Comparison of ENCODE assay signal across 8 cellular contexts in the genomic region with DNA sequence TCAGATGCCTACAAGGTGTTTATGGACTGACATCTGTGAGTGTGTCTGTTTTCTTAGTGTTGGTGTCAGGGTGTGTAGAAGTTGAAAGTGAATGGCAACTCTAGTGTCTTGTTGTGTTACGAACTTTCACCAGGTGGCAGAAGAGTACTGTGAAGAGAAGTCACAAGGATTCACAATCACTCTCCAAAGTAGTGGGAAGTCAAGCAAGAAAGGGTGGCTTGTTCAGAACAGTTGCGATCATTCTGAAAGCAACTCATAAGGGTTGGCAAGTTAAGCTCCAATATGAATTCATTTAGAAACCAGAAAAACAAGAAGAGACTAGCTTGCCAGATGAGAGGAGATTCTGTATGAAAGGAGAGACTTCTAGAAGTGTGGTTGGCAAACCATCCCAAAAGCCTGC.
A peak's percentile ranks its signal among the peaks of the same experiment; 100 is the strongest.
DNase-seq lines count a peak whose midpoint lies in the region; ATAC-seq and TF ChIP-seq lines count a peak whose summit lies in the region.

No MANE protein-coding gene starts in this region.

- H3K4me1 Mint-ChIP-seq in activated naive CD4-positive, alpha-beta T cell treated with anti-CD3 and anti-CD28 coated beads, Interleukin-2, amount 10 ng/mL, durations not matched to agents 7 days and 5 days = peaks cover 41% of the 10 kb centered on the region

- no peak overlapping the region for H3K27ac Mint-ChIP-seq in activated naive CD4-positive, alpha-beta T cell treated with anti-CD3 and anti-CD28 coated beads, Interleukin-2, amount 10 ng/mL, durations not matched to agents 7 days and 5 days

- H3K9me3 Mint-ChIP-seq in activated naive CD4-positive, alpha-beta T cell treated with anti-CD3 and anti-CD28 coated beads, Interleukin-2, amount 10 ng/mL, durations not matched to agents 7 days and 5 days = no peaks in the 10 kb centered on the region

- CTCF ChIA-PET in activated naive CD4-positive, alpha-beta T cell treated with anti-CD3 and anti-CD28 coated beads, Interleukin-2, amount 10 ng/mL, durations not matched to agents 7 days and 5 days (lab: Charles Lee) = interaction anchor here (0.6 to 7.2 kb wide), 36 partner anchors 11 to 1052 kb away, joined by 3 to 177 read pairs (median 3); partner anchors contain the start of gene TNFSF4

- H3K4me3 Mint-ChIP-seq in activated naive CD4-positive, alpha-beta T cell treated with anti-CD3 and anti-CD28 coated beads, Interleukin-2, amount 10 ng/mL, durations not matched to agents 7 days and 5 days = no peak overlapping the region

- WGBS in heart left ventricle, 4 donors = 35 to 44% (median 38%) methylated on average over 2 of the region's 2 CpGs

- peaks cover 49% of the 10 kb centered on the region for H3K27me3 Mint-ChIP-seq in activated naive CD4-positive, alpha-beta T cell treated with anti-CD3 and anti-CD28 coated beads, Interleukin-2, amount 10 ng/mL, durations not matched to agents 7 days and 5 days

- no peaks in the 10 kb centered on the region for H3K9me3 ChIP-seq in heart left ventricle

- peak; percentile 65 for ATAC-seq in GM18519 (IDR thresholded peaks at IDR 0.05; ENCODE audit: low FRiP score, unreplicated experiment)
- peak; percentile 62 for ATAC-seq in HG02938 (IDR thresholded peaks at IDR 0.05; ENCODE audit: unreplicated experiment)
- peak; percentile 50 to 82 (median 78) for ATAC-seq in heart left ventricle
- ATAC-seq in sciatic nerve = peak; percentile 86

- no peaks in the 10 kb centered on the region for H3K36me3 Mint-ChIP-seq in activated naive CD4-positive, alpha-beta T cell treated with anti-CD3 and anti-CD28 coated beads, Interleukin-2, amount 10 ng/mL, durations not matched to agents 7 days and 5 days

- intact Hi-C loops in heart left ventricle (cut with DNase I) (loop anchor here (1.0 to 10.0 kb wide), 11 partner anchors 77 to 1080 kb away; partner anchors contain the start of genes CENPL (in 4 of the 10) and DARS2 (in 4 of the 10)), sciatic nerve (cut with DNase I) (no loop called here)

- H3K4me3 ChIP-seq in heart left ventricle = no peak overlapping the region

- peaks cover 0 to 15% (median 0%) of the 10 kb centered on the region in 9 donors for H3K27me3 ChIP-seq in heart left ventricle

- H3K36me3 ChIP-seq in heart left ventricle = no peaks in the 10 kb centered on the region

- peak; percentile 25 to 64 (median 56) for TF ChIP-seq CTCF in heart left ventricle (IDR thresholded peaks at IDR 0.05)

- H3K4me1 ChIP-seq in heart left ventricle = peaks cover 0 to 26% (median 3%) of the 10 kb centered on the region in 12 donors

- no peak overlapping the region for H3K27ac ChIP-seq in heart left ventricle

- TF ChIP-seq POLR2A in heart left ventricle (IDR thresholded peaks at IDR 0.05) = no peak

- DNase-seq in COLO829 (ENCODE audit: low spot score) (peak; percentile 77), NCI-H2171 (lab: John Stamatoyannopoulos, UW) (peak; percentile 20), heart left ventricle (no peak), sciatic nerve (ENCODE audit: low spot score) (no peak), ureter (ENCODE audit: low spot score) (no peak)
- DNase-seq in activated naive CD4-positive, alpha-beta T cell treated with anti-CD3 and anti-CD28 coated beads, Interleukin-2, amount 10 ng/mL, durations not matched to agents 7 days and 5 days = peak; percentile 55

Comparison
In these comparisons a context has a peak if more than half of its experiments do, and no peak if none do; other contexts are left out.
1. DNase-seq: peak in COLO829 (single experiment), NCI-H2171 (single experiment) and activated naive CD4-positive, alpha-beta T cell treated with anti-CD3 and anti-CD28 coated beads, Interleukin-2, amount 10 ng/mL, durations not matched to agents 7 days and 5 days (single experiment); none in heart left ventricle (0 of 5), sciatic nerve (single experiment) and ureter (single experiment).
2. Peak in every context shown above with its lines, with median percentiles within 50 percentile points of each other: ATAC-seq.